30 cellular contexts compared by ENCODE assay signal in genomic region chr3:101253429-101253828, GRCh38.
A peak's percentile ranks its signal among the peaks of the same experiment; 100 is the strongest.
DNase-seq lines count a peak whose midpoint lies in the region; ATAC-seq and TF ChIP-seq lines count a peak whose summit lies in the region.
"Had no signal": no experiment of that assay in that cellular context is flagged by ENCODE, and none has a peak within 500 bp of the region (broad histone marks: within the 10 kb centered on the region; RNA-seq: fewer than 3 reads in every experiment).

No MANE protein-coding gene starts in this region.

- CTCF ChIA-PET in RWPE1 (lab: Yijun Ruan, JAX): interaction anchor here (0.7 kb wide), 1 partner anchor 32 kb away, joined by 4 read pairs; no protein-coding TSS in a partner anchor

- peaks cover 8 to 80% of the 10 kb centered on the region in 2 donors for H3K4me1 ChIP-seq in thoracic aorta (ENCODE audit: control insufficient read depth in 1 of 2, low read depth in 2 of 2)
- H3K4me1 ChIP-seq: Caco-2, psoas muscle, upper lobe of left lung had no signal

- H3K9me3 ChIP-seq in WERI-Rb-1 (ENCODE audit: severe bottlenecking) (no peaks in the 10 kb centered on the region), thoracic aorta (no peaks in the 10 kb centered on the region)
- H3K9me3 ChIP-seq: Caco-2, psoas muscle, upper lobe of left lung had no signal

- H3K27me3 ChIP-seq in WERI-Rb-1 (ENCODE audit: insufficient read depth, low read depth, severe bottlenecking): no peaks in the 10 kb centered on the region
- no peaks in the 10 kb centered on the region for H3K27me3 ChIP-seq in thoracic aorta (replicated peaks; ENCODE audit: insufficient read depth)
- H3K27me3 ChIP-seq: upper lobe of left lung had no signal

- TF ChIP-seq CTCF in WERI-Rb-1 (IDR thresholded peaks at IDR 0.05; ENCODE audit: low read depth, low read length): no peak
- TF ChIP-seq CTCF in foreskin fibroblast (IDR thresholded peaks at IDR 0.05; ENCODE audit: low read depth, low read length): no peak
- TF ChIP-seq CTCF in thoracic aorta (IDR thresholded peaks at IDR 0.05): no peak
- no peak for TF ChIP-seq CTCF in RWPE1 (conservative IDR thresholded peaks at IDR 0.05; ENCODE audit: low read depth)

- no peak overlapping the region for H3K4me3 ChIP-seq in WERI-Rb-1 (ENCODE audit: low read depth, low read length)
- H3K4me3 ChIP-seq in foreskin fibroblast (ENCODE audit: low read depth in 1 of 2, low read length in 2 of 2): no peak overlapping the region
- H3K4me3 ChIP-seq in thoracic aorta: no peak overlapping the region
- H3K4me3 ChIP-seq: PC-9, psoas muscle, upper lobe of left lung had no signal

- POLR2A ChIA-PET in RWPE1 (lab: Yijun Ruan, JAX; ENCODE audit: low non-redundant PET): no interaction called here

- DNase-seq in DMS 273 (lab: John Stamatoyannopoulos, UW; ENCODE audit: unreplicated experiment) (peak; percentile 62), DMS 273 treated with DMSO at 0.1 percent for 48 hours (lab: John Stamatoyannopoulos, UW) (no peak), WERI-Rb-1 (no peak), foreskin fibroblast (peak; percentile 8 to 48), thoracic aorta (ENCODE audit: low spot score) (no peak), RWPE1 (ENCODE audit: low spot score) (no peak), cortex of kidney (lab: John Stamatoyannopoulos, UW) (no peak)
- no peak for DNase-seq in activated CD4-positive, alpha-beta T cell treated with anti-CD3 and anti-CD28 coated beads for 4 hours
- DNase-seq: activated CD4-positive, alpha-beta T cell treated with anti-CD3 and anti-CD28 coated beads for 1 hour; activated CD8-positive, alpha-beta T cell treated with anti-CD3 and anti-CD28 coated beads, Interleukin-2, amount 10 ng/mL, durations not matched to agents 7 days and 5 days; activated naive CD4-positive, alpha-beta T cell treated with anti-CD3 and anti-CD28 coated beads, Interleukin-2, amount 50 U/mL, for 16 hours; amygdala; C1 segment of cervical spinal cord; Caco-2; DMS79; effector CD4-positive, alpha-beta T cell; kidney; left ventricle myocardium superior; naive thymus-derived CD4-positive, alpha-beta T cell; NCI-H1930; NCI-H524 treated with DMSO at 0.1 percent for 48 hours; PC-9; psoas muscle; stimulated activated CD4-positive, alpha-beta T cell treated with anti-CD3 and anti-CD28 coated beads, Interleukin-15, amount 100 ng/mL, for 24 hours; upper lobe of left lung had no signal

- H3K27ac ChIP-seq in WERI-Rb-1: peak overlapping the region; percentile 80
- H3K27ac ChIP-seq in thoracic aorta: peak overlapping the region; percentile 22 to 66
- H3K27ac ChIP-seq in RWPE1: no peak overlapping the region
- H3K27ac ChIP-seq: 22Rv1, epithelial cell of prostate, PC-9, psoas muscle, upper lobe of left lung had no signal

- ATAC-seq in thoracic aorta (ENCODE audit: insufficient number of reproducible peaks, low FRiP score, low read depth): peak; percentile 74
- ATAC-seq: activated CD8-positive, alpha-beta T cell treated with anti-CD3 and anti-CD28 coated beads, Interleukin-2, amount 10 ng/mL, durations not matched to agents 7 days and 5 days; HCT116; left ventricle myocardium superior; naive thymus-derived CD4-positive, alpha-beta T cell; Right ventricle myocardium inferior; stimulated activated effector memory CD8-positive, alpha-beta T cell treated with anti-CD3 and anti-CD28 coated beads, Interleukin-12 subunit alpha, Interleukin-12 subunit beta, amount 100 ng/mL, for 72 hours had no signal

- H3K36me3 ChIP-seq in WERI-Rb-1 (peaks cover 89% of the 10 kb centered on the region), thoracic aorta (no peaks in the 10 kb centered on the region)
- H3K36me3 ChIP-seq: upper lobe of left lung had no signal

Comparison
In these comparisons a context has a peak if more than half of its experiments do, and no peak if none do; other contexts are left out.
1. DNase-seq: peak in DMS 273 (single experiment) and foreskin fibroblast (2 of 2); none in DMS 273 treated with DMSO at 0.1 percent for 48 hours (single experiment), WERI-Rb-1 (single experiment), thoracic aorta (single experiment), RWPE1 (single experiment), activated CD4-positive, alpha-beta T cell treated with anti-CD3 and anti-CD28 coated beads for 4 hours (0 of 2) and cortex of kidney (single experiment).